In the genomic region with DNA sequence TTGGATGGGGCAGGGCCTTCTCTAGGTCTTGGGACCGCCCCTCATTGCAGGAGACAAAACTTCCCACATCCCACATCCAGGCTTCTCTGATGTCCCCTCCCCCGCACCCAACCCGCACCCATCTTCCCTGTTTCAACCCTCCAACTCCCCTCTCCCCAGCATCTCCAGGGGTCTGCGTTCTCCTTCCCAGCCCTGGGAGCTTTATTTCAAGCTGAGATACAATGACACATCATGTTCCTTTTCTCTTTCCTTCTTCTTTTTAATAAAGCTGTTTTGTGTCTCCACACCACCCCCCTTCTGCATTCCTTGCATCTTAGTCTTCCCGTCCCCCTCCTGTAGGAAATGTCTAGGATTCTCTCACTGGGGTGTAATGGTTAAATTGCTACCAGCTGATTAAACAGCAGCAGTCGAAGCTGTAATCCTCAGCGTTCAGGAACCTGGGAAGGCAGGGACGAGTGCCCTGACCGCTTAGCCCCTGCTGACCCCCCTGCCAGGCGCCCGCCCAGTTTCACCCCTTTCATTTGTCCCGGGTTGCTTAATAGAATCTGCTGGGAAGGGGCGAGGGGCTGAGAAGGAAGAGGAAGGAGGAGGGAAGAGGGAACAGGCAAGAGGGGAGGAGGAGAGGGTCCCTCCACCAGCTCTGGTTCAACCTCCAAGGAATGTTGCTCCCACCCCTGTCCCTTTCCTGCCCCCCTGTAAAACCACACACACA, we compare ENCODE assay signal across 12 cellular contexts.
DNase-seq lines count a peak whose midpoint lies in the region; ATAC-seq and TF ChIP-seq lines count a peak whose summit lies in the region.
"Had no signal": no experiment of that assay in that cellular context is flagged by ENCODE, and none has a peak within 500 bp of the region (broad histone marks: within the 10 kb centered on the region; RNA-seq: fewer than 3 reads in every experiment).

No MANE protein-coding gene starts in this region.

- no peak for ATAC-seq in HG03442 (IDR thresholded peaks at IDR 0.05; ENCODE audit: unreplicated experiment)
- ATAC-seq: naive thymus-derived CD8-positive, alpha-beta T cell had no signal

- H3K36me3 Mint-ChIP-seq in mesothelial cell of epicardium, result no peaks in the 10 kb centered on the region
- no peaks in the 10 kb centered on the region for H3K36me3 Mint-ChIP-seq in activated CD4-positive, alpha-beta memory T cell treated with anti-CD3 and anti-CD28 coated beads, Interleukin-2, amount 10 ng/mL, durations not matched to agents 7 days and 5 days (ENCODE audit: low read depth)
- H3K36me3 Mint-ChIP-seq: naive thymus-derived CD8-positive, alpha-beta T cell had no signal

- peaks cover 49% of the 10 kb centered on the region for H3K27me3 Mint-ChIP-seq in mesothelial cell of epicardium (ENCODE audit: low read depth)
- H3K27me3 Mint-ChIP-seq in activated CD4-positive, alpha-beta memory T cell treated with anti-CD3 and anti-CD28 coated beads, Interleukin-2, amount 10 ng/mL, durations not matched to agents 7 days and 5 days, result peaks cover 8% of the 10 kb centered on the region

- POLR2A ChIA-PET in activated CD4-positive, alpha-beta memory T cell treated with anti-CD3 and anti-CD28 coated beads, Interleukin-2, amount 10 ng/mL, durations not matched to agents 7 days and 5 days (lab: Charles Lee), result no interaction called here

- H3K4me3 Mint-ChIP-seq in mesothelial cell of epicardium, result peak overlapping the region; percentile 49
- H3K4me3 Mint-ChIP-seq in activated CD4-positive, alpha-beta memory T cell treated with anti-CD3 and anti-CD28 coated beads, Interleukin-2, amount 10 ng/mL, durations not matched to agents 7 days and 5 days, result no peak overlapping the region

- H3K4me3 ChIP-seq in coronary artery, result peak overlapping the region; percentile 15
- H3K4me3 ChIP-seq: cardiac muscle cell had no signal

- H3K27ac Mint-ChIP-seq in mesothelial cell of epicardium, result peak overlapping the region; percentile 92
- H3K27ac Mint-ChIP-seq in activated CD4-positive, alpha-beta memory T cell treated with anti-CD3 and anti-CD28 coated beads, Interleukin-2, amount 10 ng/mL, durations not matched to agents 7 days and 5 days, result no peak overlapping the region

- CTCF ChIA-PET in activated CD4-positive, alpha-beta memory T cell treated with anti-CD3 and anti-CD28 coated beads, Interleukin-2, amount 10 ng/mL, durations not matched to agents 7 days and 5 days (lab: Charles Lee), result interaction anchor here (0.6 kb wide), 1 partner anchor 77 kb away, joined by 3 read pairs; no protein-coding TSS in a partner anchor

- H3K9me3 Mint-ChIP-seq in mesothelial cell of epicardium, result no peaks in the 10 kb centered on the region
- H3K9me3 Mint-ChIP-seq in activated CD4-positive, alpha-beta memory T cell treated with anti-CD3 and anti-CD28 coated beads, Interleukin-2, amount 10 ng/mL, durations not matched to agents 7 days and 5 days, result no peaks in the 10 kb centered on the region
- H3K9me3 Mint-ChIP-seq: naive thymus-derived CD8-positive, alpha-beta T cell had no signal

- H3K27ac ChIP-seq in coronary artery, result peak overlapping the region in 1 of 2 donors; percentile 70
- H3K27ac ChIP-seq: cardiac muscle cell had no signal

- DNase-seq in AG09319 (ENCODE audit: extremely low read depth, low read depth) (peak; percentile 91), M059J (ENCODE audit: low read depth) (peak; percentile 96), coronary artery (ENCODE audit: low spot score) (no peak), mesothelial cell of epicardium (ENCODE audit: low spot score in 2 of 2, unreplicated experiment in 2 of 2) (peak in 1 of 2 experiments; percentile 55), head of caudate nucleus (no peak), NOMO-1 treated with dmso at 0.1 percent for 144 hours (lab: John Stamatoyannopoulos, UW; ENCODE audit: unreplicated experiment) (no peak)
- no peak for DNase-seq in activated CD4-positive, alpha-beta memory T cell treated with anti-CD3 and anti-CD28 coated beads, Interleukin-2, amount 10 ng/mL, durations not matched to agents 7 days and 5 days
- DNase-seq: Calu3; naive thymus-derived CD8-positive, alpha-beta T cell; stimulated activated naive CD4-positive, alpha-beta T cell treated with Interleukin-2 at 50 U/mL for 16 hours had no signal

- peaks cover 34% of the 10 kb centered on the region for H3K4me1 Mint-ChIP-seq in mesothelial cell of epicardium
- H3K4me1 Mint-ChIP-seq in activated CD4-positive, alpha-beta memory T cell treated with anti-CD3 and anti-CD28 coated beads, Interleukin-2, amount 10 ng/mL, durations not matched to agents 7 days and 5 days, result no peaks in the 10 kb centered on the region

- intact Hi-C loops in head of caudate nucleus (cut with DNase I), result no loop called here

- TF ChIP-seq CTCF in AG09319 (IDR thresholded peaks at IDR 0.05; ENCODE audit: low read depth, low read length), result no peak
- TF ChIP-seq CTCF in coronary artery (IDR thresholded peaks at IDR 0.05), result no peak
- TF ChIP-seq CTCF in mesothelial cell of epicardium (IDR thresholded peaks at IDR 0.05; ENCODE audit: unreplicated experiment), result no peak

Comparison
In these comparisons a context has a peak if more than half of its experiments do, and no peak if none do; other contexts are left out.
1. DNase-seq: peak in AG09319 (single experiment) and M059J (single experiment); none in coronary artery (single experiment), activated CD4-positive, alpha-beta memory T cell treated with anti-CD3 and anti-CD28 coated beads, Interleukin-2, amount 10 ng/mL, durations not matched to agents 7 days and 5 days (single experiment), head of caudate nucleus (0 of 42) and NOMO-1 treated with dmso at 0.1 percent for 144 hours (single experiment).